Comparison of ENCODE assay signal across 17 cellular contexts in the genomic region with DNA sequence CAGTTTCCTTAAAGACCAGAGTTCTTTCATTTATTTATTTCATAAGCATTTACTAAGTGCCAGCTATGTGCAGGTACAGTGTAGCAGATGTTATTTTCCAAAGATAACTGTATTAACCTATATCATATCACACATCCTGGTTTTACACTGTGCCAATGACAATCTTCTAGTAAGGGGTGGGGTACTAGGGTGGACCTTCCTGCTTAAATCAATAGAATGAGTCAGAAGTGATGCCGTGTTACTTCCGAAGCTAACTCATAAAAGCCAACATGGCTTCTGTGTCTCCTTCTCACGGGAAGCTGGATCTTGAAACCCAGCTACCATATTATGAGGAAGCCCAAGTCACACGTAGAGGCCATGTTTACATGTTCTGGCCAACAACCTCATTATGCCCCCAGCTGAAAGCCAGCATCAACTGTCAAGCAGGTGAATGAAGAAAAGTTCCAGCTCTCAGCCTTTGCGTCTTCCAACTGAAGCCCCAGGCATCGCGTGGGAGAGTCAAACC. TPM values are rescaled to one million over a fixed set of nuclear protein-coding genes. Genes with fewer than 3 reads are reported as not detected.
DNase-seq lines count a peak whose midpoint lies in the region; ATAC-seq, FAIRE-seq and TF ChIP-seq lines count a peak whose summit lies in the region.
"Had no signal": no experiment of that assay in that cellular context is flagged by ENCODE, and none has a peak within 500 bp of the region (broad histone marks: within the 10 kb centered on the region; RNA-seq: fewer than 3 reads in every experiment).

No MANE protein-coding gene starts in this region.

- peaks cover 9% of the 10 kb centered on the region for H3K4me1 Mint-ChIP-seq in endodermal cell
- H3K4me1 Mint-ChIP-seq: CD4-positive, CD25-positive, alpha-beta regulatory T cell had no signal

- FAIRE-seq in HTR-8/SVneo (lab: Jason Lieb, UNC), result peak; percentile 13

- no peak overlapping the region for H3K4me3 Mint-ChIP-seq in endodermal cell
- H3K4me3 Mint-ChIP-seq: CD4-positive, CD25-positive, alpha-beta regulatory T cell had no signal

- CTCF ChIA-PET in RWPE1 (lab: Yijun Ruan, JAX), result no interaction called here

- DNase-seq in A172 (ENCODE audit: low spot score) (peak; percentile 50), HTR-8/SVneo (ENCODE audit: insufficient read length, low spot score) (no peak), NOMO-1 treated with dmso at 0.1 percent for 144 hours (lab: John Stamatoyannopoulos, UW; ENCODE audit: unreplicated experiment) (peak; percentile 42), brain microvascular endothelial cell (peak; percentile 25), endodermal cell (no peak), RWPE1 (ENCODE audit: low spot score) (no peak), aorta (no peak)
- DNase-seq: 8988T; CD4-positive, CD25-positive, alpha-beta regulatory T cell; DMS79; H7; NCI-H1048; NCI-H146; NCI-H2081 treated with DMSO at 0.1 percent for 48 hours; NCI-H524; RPMI8226 had no signal

- ATAC-seq in GM18867 (IDR thresholded peaks at IDR 0.05; ENCODE audit: unreplicated experiment), result no peak
- ATAC-seq in aorta (ENCODE audit: low FRiP score), result no peak

- H3K4me3 ChIP-seq in brain microvascular endothelial cell (ENCODE audit: low read depth, low read length), result no peak overlapping the region
- no peak overlapping the region for H3K4me3 ChIP-seq in endodermal cell (ENCODE audit: low read length)
- H3K4me3 ChIP-seq in aorta (ENCODE audit: low read length in 2 of 2), result no peak overlapping the region

- POLR2A ChIA-PET in RWPE1 (lab: Yijun Ruan, JAX; ENCODE audit: low non-redundant PET), result no interaction called here

- in situ Hi-C loops in brain microvascular endothelial cell (cut with HindIII; ENCODE audit: low pct_ligation_motif_present, low sequenced_read_pairs), result no loop called here

- H3K36me3 ChIP-seq in brain microvascular endothelial cell (replicated peaks), result no peaks in the 10 kb centered on the region
- H3K36me3 ChIP-seq in endodermal cell (ENCODE audit: control insufficient read depth, insufficient read depth, low read length), result no peaks in the 10 kb centered on the region
- no peaks in the 10 kb centered on the region for H3K36me3 ChIP-seq in aorta (ENCODE audit: control insufficient read depth in 1 of 2, insufficient read depth in 2 of 2, low read length in 1 of 2)

- H3K9me3 ChIP-seq in endodermal cell (ENCODE audit: control insufficient read depth, low read length), result no peaks in the 10 kb centered on the region
- no peaks in the 10 kb centered on the region for H3K9me3 ChIP-seq in aorta (ENCODE audit: control insufficient read depth, low read length)

- H3K4me1 ChIP-seq in endodermal cell (ENCODE audit: control insufficient read depth, insufficient read depth, low read length) (no peaks in the 10 kb centered on the region), aorta (ENCODE audit: control insufficient read depth in 1 of 2, insufficient read depth in 2 of 2, low read length in 2 of 2) (no peaks in the 10 kb centered on the region)

- WGBS in endodermal cell (ENCODE audit: insufficient coverage in 1 of 2, insufficient read length in 1 of 2), 2 experiments, result 94 to 98% methylated on average over 7 of the region's 7 CpGs
- 97 to 98% methylated on average over 7 of the region's 7 CpGs for WGBS in aorta, 2 donors

- no peaks in the 10 kb centered on the region for H3K36me3 Mint-ChIP-seq in endodermal cell (ENCODE audit: low read depth)

- no peak overlapping the region for H3K27ac Mint-ChIP-seq in endodermal cell
- H3K27ac Mint-ChIP-seq: CD4-positive, CD25-positive, alpha-beta regulatory T cell had no signal

- H3K27ac ChIP-seq in brain microvascular endothelial cell (no peak overlapping the region), endodermal cell (ENCODE audit: low read depth, low read length) (no peak overlapping the region), RWPE1 (no peak overlapping the region), aorta (ENCODE audit: low read depth in 1 of 2, low read length in 2 of 2) (no peak overlapping the region)

- no peak for TF ChIP-seq CTCF in brain microvascular endothelial cell (IDR thresholded peaks at IDR 0.05; ENCODE audit: low read depth, low read length, missing control alignments)
- TF ChIP-seq CTCF in endodermal cell (conservative IDR thresholded peaks at IDR 0.05), result no peak
- TF ChIP-seq CTCF in RWPE1 (conservative IDR thresholded peaks at IDR 0.05; ENCODE audit: low read depth), result no peak

- no peaks in the 10 kb centered on the region for H3K9me3 Mint-ChIP-seq in endodermal cell

- intact Hi-C loops in aorta (cut with DNase I), result no loop called here

- H3K27me3 ChIP-seq in brain microvascular endothelial cell (replicated peaks) (no peaks in the 10 kb centered on the region), endodermal cell (ENCODE audit: control insufficient read depth, insufficient read depth, low read length, poor library complexity, severe bottlenecking) (no peaks in the 10 kb centered on the region), aorta (ENCODE audit: control insufficient read depth in 1 of 2, insufficient read depth in 2 of 2, low read length in 1 of 2) (no peaks in the 10 kb centered on the region)

- H3K27me3 Mint-ChIP-seq in endodermal cell (ENCODE audit: insufficient read depth), result no peaks in the 10 kb centered on the region

- H3K9ac ChIP-seq in endodermal cell (ENCODE audit: extremely low read depth, low read length, poor library complexity, severe bottlenecking), result no peak overlapping the region

RNA-seq across cellular contexts. Expression of gene MRPL33, which starts 59.1 kb away (rescaled TPM):
- 228 and 237 TPM in 2 replicates for total RNA-seq in A172 (2014; rRNA removed; shearing (Covaris generic))
- total RNA-seq in endodermal cell, result 10 to 100 TPM; 69.5 to 80.6 TPM
- 111 TPM for polyA plus RNA-seq in endodermal cell (2013, experiment 1 of 2)
- 118 TPM for polyA plus RNA-seq in endodermal cell (2013, experiment 2 of 2)
- 100 to 1,000 TPM in 1 of 2 donors, 10 to 100 TPM in 1; 85.0 to 116 TPM for total RNA-seq in aorta
- polyA plus RNA-seq in aorta, result 100 to 1,000 TPM; 253 to 347 TPM

RNA-seq across cellular contexts. Expression of gene RBKS, which starts 59.5 kb away (rescaled TPM):
- total RNA-seq in A172 (2014; rRNA removed; shearing (Covaris generic)), result 2.2 and 2.8 TPM in 2 replicates
- total RNA-seq in endodermal cell (1 to 10 TPM; 4.4 to 4.9 TPM), aorta (1 to 10 TPM; 4.4 to 4.7 TPM)
- polyA plus RNA-seq in endodermal cell (2013, experiment 1 of 2), result 1.6 TPM
- polyA plus RNA-seq in endodermal cell (2013, experiment 2 of 2), result 1.2 TPM
- 1 to 10 TPM in 1 of 2 donors, under 1 TPM in 1; 0.90 to 6.5 TPM for polyA plus RNA-seq in aorta

RNA-seq across cellular contexts. Expression of gene BABAM2, which starts 59.9 kb away (rescaled TPM):
- 36.0 and 36.5 TPM in 2 replicates for total RNA-seq in A172 (2014; rRNA removed; shearing (Covaris generic))
- total RNA-seq in endodermal cell, result 10 to 100 TPM; 36.4 to 40.9 TPM
- 29.7 TPM for polyA plus RNA-seq in endodermal cell (2013, experiment 1 of 2)
- 28.5 TPM for polyA plus RNA-seq in endodermal cell (2013, experiment 2 of 2)
- 10 to 100 TPM; 52.3 to 53.8 TPM for total RNA-seq in aorta
- polyA plus RNA-seq in aorta, result 10 to 100 TPM; 17.2 to 20.7 TPM

Comparison
In these comparisons a context has a peak if more than half of its experiments do, and no peak if none do; other contexts are left out.
1. DNase-seq: peak in A172 (single experiment), NOMO-1 treated with dmso at 0.1 percent for 144 hours (single experiment) and brain microvascular endothelial cell (single experiment); none in HTR-8/SVneo (single experiment), endodermal cell (single experiment), RWPE1 (single experiment) and aorta (0 of 2).